In the genomic region with DNA sequence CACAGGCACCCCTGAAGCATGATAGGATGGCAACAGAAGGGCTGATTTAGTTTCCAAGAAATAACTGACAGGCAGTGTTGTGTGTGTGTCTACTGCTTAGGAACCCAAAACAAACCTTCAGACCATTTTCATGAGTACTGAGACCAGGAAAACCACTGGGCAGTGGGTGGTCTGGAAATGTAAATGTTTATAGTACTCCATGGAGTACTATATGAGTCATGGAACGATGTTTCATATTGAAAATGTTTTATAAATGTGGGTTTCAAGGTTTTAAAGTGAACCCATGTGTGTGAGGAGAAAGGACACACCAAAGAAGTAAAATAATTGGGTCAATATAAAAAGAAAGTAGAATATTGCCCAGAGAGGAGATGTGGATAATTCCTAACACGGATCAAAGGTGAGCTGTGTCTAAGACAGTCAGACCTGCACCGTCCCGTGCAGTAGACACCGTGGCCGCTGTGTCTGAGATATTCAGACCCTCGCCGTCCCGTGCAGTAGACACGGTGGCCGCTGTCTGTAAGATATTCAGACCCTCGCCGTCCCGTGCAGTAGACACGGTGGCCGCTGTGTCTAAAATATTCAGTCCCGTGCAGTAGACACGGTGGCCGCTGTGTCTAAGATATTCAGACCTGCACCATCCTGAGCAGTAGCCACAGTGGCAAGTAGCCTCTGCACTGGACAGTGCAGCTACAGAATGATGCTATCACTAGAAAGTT, we compare ENCODE assay signal across 8 cellular contexts. TPM values are rescaled to one million over a fixed set of nuclear protein-coding genes. Genes with fewer than 3 reads are reported as not detected.
DNase-seq lines count a peak whose midpoint lies in the region; TF ChIP-seq lines count a peak whose summit lies in the region.
"Not testable (repeated sequence)": the region's sequence is repeated elsewhere in the genome, so short reads cannot be mapped to it uniquely, and the experiment has no call there.

No MANE protein-coding gene starts in this region.

- peak overlapping the region; percentile 11 for H3K4me3 ChIP-seq in SJSA1
- H3K4me3 ChIP-seq in astrocyte of the spinal cord (ENCODE audit: low read depth, low read length) = not testable (repeated sequence)

- H3K4me1 ChIP-seq in SJSA1 (replicated peaks) = peaks cover 36% of the 10 kb centered on the region

- H3K4me1 Mint-ChIP-seq in activated T-helper 1 cell treated with anti-CD3 and anti-CD28 coated beads, Interleukin-12 subunit alpha, Interleukin-12 subunit beta, Interleukin-2, Interleukin-4 antibody, amounts not matched to agents 30 ng/mL and 10 ng/mL and 1 ng/mL, durations not matched to agents 14 hours and 24 hours and 36 hours (ENCODE audit: low read depth) = not testable (repeated sequence)
- H3K4me1 Mint-ChIP-seq in stimulated activated naive CD8-positive, alpha-beta T cell treated with anti-CD3 and anti-CD28 coated beads, Interleukin-15, Interleukin-2, amounts not matched to agents 100 ng/mL and 50 ng/mL, for 24 hours (ENCODE audit: low read depth) = peaks cover 19% of the 10 kb centered on the region

- not testable (repeated sequence) for H3K9me3 ChIP-seq in SJSA1 (replicated peaks)

- H3K36me3 ChIP-seq in SJSA1 = peaks cover 14% of the 10 kb centered on the region

- TF ChIP-seq CTCF in AG09319 (IDR thresholded peaks at IDR 0.05; ENCODE audit: low read depth, low read length); astrocyte of the spinal cord (IDR thresholded peaks at IDR 0.05; ENCODE audit: low read depth, low read length): not testable (repeated sequence)

- peaks cover 29% of the 10 kb centered on the region for H3K36me3 Mint-ChIP-seq in activated T-helper 1 cell treated with anti-CD3 and anti-CD28 coated beads, Interleukin-12 subunit alpha, Interleukin-12 subunit beta, Interleukin-2, Interleukin-4 antibody, amounts not matched to agents 30 ng/mL and 10 ng/mL and 1 ng/mL, durations not matched to agents 14 hours and 24 hours and 36 hours (ENCODE audit: low read depth)
- H3K36me3 Mint-ChIP-seq in stimulated activated naive CD8-positive, alpha-beta T cell treated with anti-CD3 and anti-CD28 coated beads, Interleukin-15, Interleukin-2, amounts not matched to agents 100 ng/mL and 50 ng/mL, for 24 hours (ENCODE audit: low read depth) = peaks cover 25% of the 10 kb centered on the region

- H3K4me3 Mint-ChIP-seq in activated T-helper 1 cell treated with anti-CD3 and anti-CD28 coated beads, Interleukin-12 subunit alpha, Interleukin-12 subunit beta, Interleukin-2, Interleukin-4 antibody, amounts not matched to agents 30 ng/mL and 10 ng/mL and 1 ng/mL, durations not matched to agents 14 hours and 24 hours and 36 hours = peak overlapping the region; percentile 20
- H3K4me3 Mint-ChIP-seq in stimulated activated naive CD8-positive, alpha-beta T cell treated with anti-CD3 and anti-CD28 coated beads, Interleukin-15, Interleukin-2, amounts not matched to agents 100 ng/mL and 50 ng/mL, for 24 hours = not testable (repeated sequence)

- not testable (repeated sequence) for H3K27me3 ChIP-seq in SJSA1 (replicated peaks)

- H3K27ac Mint-ChIP-seq in activated T-helper 1 cell treated with anti-CD3 and anti-CD28 coated beads, Interleukin-12 subunit alpha, Interleukin-12 subunit beta, Interleukin-2, Interleukin-4 antibody, amounts not matched to agents 30 ng/mL and 10 ng/mL and 1 ng/mL, durations not matched to agents 14 hours and 24 hours and 36 hours = peak overlapping the region; percentile 74
- peak overlapping the region; percentile 27 for H3K27ac Mint-ChIP-seq in stimulated activated naive CD8-positive, alpha-beta T cell treated with anti-CD3 and anti-CD28 coated beads, Interleukin-15, Interleukin-2, amounts not matched to agents 100 ng/mL and 50 ng/mL, for 24 hours

- intact Hi-C loops in activated T-helper 1 cell treated with anti-CD3 and anti-CD28 coated beads, Interleukin-12 subunit alpha, Interleukin-12 subunit beta, Interleukin-2, Interleukin-4 antibody, amounts not matched to agents 30 ng/mL and 10 ng/mL and 1 ng/mL, durations not matched to agents 14 hours and 24 hours and 36 hours (cut with micrococcal nuclease) = not testable (repeated sequence)

- not testable (repeated sequence) for H3K9me3 Mint-ChIP-seq in activated T-helper 1 cell treated with anti-CD3 and anti-CD28 coated beads, Interleukin-12 subunit alpha, Interleukin-12 subunit beta, Interleukin-2, Interleukin-4 antibody, amounts not matched to agents 30 ng/mL and 10 ng/mL and 1 ng/mL, durations not matched to agents 14 hours and 24 hours and 36 hours; stimulated activated naive CD8-positive, alpha-beta T cell treated with anti-CD3 and anti-CD28 coated beads, Interleukin-15, Interleukin-2, amounts not matched to agents 100 ng/mL and 50 ng/mL, for 24 hours

- not testable (repeated sequence) for H3K27me3 Mint-ChIP-seq in activated T-helper 1 cell treated with anti-CD3 and anti-CD28 coated beads, Interleukin-12 subunit alpha, Interleukin-12 subunit beta, Interleukin-2, Interleukin-4 antibody, amounts not matched to agents 30 ng/mL and 10 ng/mL and 1 ng/mL, durations not matched to agents 14 hours and 24 hours and 36 hours (ENCODE audit: insufficient read depth); stimulated activated naive CD8-positive, alpha-beta T cell treated with anti-CD3 and anti-CD28 coated beads, Interleukin-15, Interleukin-2, amounts not matched to agents 100 ng/mL and 50 ng/mL, for 24 hours

- DNase-seq in AG09319 (ENCODE audit: extremely low read depth, low read depth) (peak; percentile 45), HCEC 1CT (peak; percentile 75), SJSA1 (ENCODE audit: low read depth in 1 of 2, low spot score in 2 of 2) (peak; percentile 88 to 91), astrocyte of the spinal cord (ENCODE audit: low read depth, low spot score) (peak; percentile 79), fibroblast of peridontal ligament (ENCODE audit: extremely low read depth) (peak; percentile 91), mesenteric fat pad (ENCODE audit: low spot score) (peak; percentile 33)
- DNase-seq in activated T-helper 1 cell treated with anti-CD3 and anti-CD28 coated beads, Interleukin-12 subunit alpha, Interleukin-12 subunit beta, Interleukin-2, Interleukin-4 antibody, amounts not matched to agents 30 ng/mL and 10 ng/mL and 1 ng/mL, durations not matched to agents 14 hours and 24 hours and 36 hours (ENCODE audit: low spot score) = not testable (repeated sequence)

- peak overlapping the region; percentile 66 for H3K27ac ChIP-seq in SJSA1

- in situ Hi-C loops in astrocyte of the spinal cord (cut with HindIII; ENCODE audit: low sequenced_read_pairs) = not testable (repeated sequence)

RNA-seq across cellular contexts. Expression of gene PDCD6, which starts 5.0 kb away (rescaled TPM):
- total RNA-seq in SJSA1 (2014; rRNA removed; shearing (Covaris generic)) = 64.4 and 102 TPM in 2 replicates
- total RNA-seq in activated T-helper 1 cell treated with anti-CD3 and anti-CD28 coated beads, Interleukin-12 subunit alpha, Interleukin-12 subunit beta, Interleukin-2, Interleukin-4 antibody, amounts not matched to agents 30 ng/mL and 10 ng/mL and 1 ng/mL, durations not matched to agents 14 hours and 24 hours and 36 hours = 117 and 118 TPM in 2 replicates
- 66.7 TPM for total RNA-seq in mesenteric fat pad

RNA-seq across cellular contexts. Expression of gene SDHA, which starts 48.3 kb away (rescaled TPM):
- 57.1 and 63.5 TPM in 2 replicates for total RNA-seq in SJSA1 (2014; rRNA removed; shearing (Covaris generic))
- total RNA-seq in activated T-helper 1 cell treated with anti-CD3 and anti-CD28 coated beads, Interleukin-12 subunit alpha, Interleukin-12 subunit beta, Interleukin-2, Interleukin-4 antibody, amounts not matched to agents 30 ng/mL and 10 ng/mL and 1 ng/mL, durations not matched to agents 14 hours and 24 hours and 36 hours = 135 TPM in 2 replicates
- total RNA-seq in mesenteric fat pad = 112 TPM

RNA-seq across cellular contexts. Expression of gene CCDC127, which starts 48.5 kb away (rescaled TPM):
- 3.6 and 4.0 TPM in 2 replicates for total RNA-seq in SJSA1 (2014; rRNA removed; shearing (Covaris generic))
- total RNA-seq in activated T-helper 1 cell treated with anti-CD3 and anti-CD28 coated beads, Interleukin-12 subunit alpha, Interleukin-12 subunit beta, Interleukin-2, Interleukin-4 antibody, amounts not matched to agents 30 ng/mL and 10 ng/mL and 1 ng/mL, durations not matched to agents 14 hours and 24 hours and 36 hours = 9.5 and 10.9 TPM in 2 replicates
- total RNA-seq in mesenteric fat pad = 6.5 TPM

RNA-seq across cellular contexts. Expression of gene AHRR, which starts 55.0 kb away (rescaled TPM):
- total RNA-seq in SJSA1 (2014; rRNA removed; shearing (Covaris generic)) = 17.8 and 22.6 TPM in 2 replicates
- total RNA-seq in activated T-helper 1 cell treated with anti-CD3 and anti-CD28 coated beads, Interleukin-12 subunit alpha, Interleukin-12 subunit beta, Interleukin-2, Interleukin-4 antibody, amounts not matched to agents 30 ng/mL and 10 ng/mL and 1 ng/mL, durations not matched to agents 14 hours and 24 hours and 36 hours = 22.7 and 23.7 TPM in 2 replicates
- 4.5 TPM for total RNA-seq in mesenteric fat pad
